11 cellular contexts compared by ENCODE assay signal in genomic region chr3:188284455-188285212, GRCh38.
DNase-seq lines count a peak whose midpoint lies in the region; ATAC-seq, FAIRE-seq and TF ChIP-seq lines count a peak whose summit lies in the region.
"Had no signal": no experiment of that assay in that cellular context is flagged by ENCODE, and none has a peak within 500 bp of the region (broad histone marks: within the 10 kb centered on the region; RNA-seq: fewer than 3 reads in every experiment).

No MANE protein-coding gene starts in this region.

- no peaks in the 10 kb centered on the region for H3K9me3 Mint-ChIP-seq in activated CD8-positive, alpha-beta memory T cell treated with anti-CD3 and anti-CD28 coated beads, Interleukin-2, amount 10 ng/mL, durations not matched to agents 7 days and 5 days (ENCODE audit: low read depth)

- H3K4me3 Mint-ChIP-seq in activated CD8-positive, alpha-beta memory T cell treated with anti-CD3 and anti-CD28 coated beads, Interleukin-2, amount 10 ng/mL, durations not matched to agents 7 days and 5 days, result no peak overlapping the region

- FAIRE-seq in GM12892 (lab: Jason Lieb, UNC), result no peak
- FAIRE-seq: frontal cortex had no signal

- CTCF ChIA-PET in activated CD8-positive, alpha-beta memory T cell treated with anti-CD3 and anti-CD28 coated beads, Interleukin-2, amount 10 ng/mL, durations not matched to agents 7 days and 5 days (lab: Charles Lee), result interaction anchor here (1.2 kb wide), 1 partner anchor 545 kb away, joined by 3 read pairs; no protein-coding TSS in a partner anchor

- peaks cover 2% of the 10 kb centered on the region for H3K36me3 Mint-ChIP-seq in activated CD8-positive, alpha-beta memory T cell treated with anti-CD3 and anti-CD28 coated beads, Interleukin-2, amount 10 ng/mL, durations not matched to agents 7 days and 5 days

- H3K27ac Mint-ChIP-seq in activated CD8-positive, alpha-beta memory T cell treated with anti-CD3 and anti-CD28 coated beads, Interleukin-2, amount 10 ng/mL, durations not matched to agents 7 days and 5 days, result no peak overlapping the region

- in situ Hi-C loops in GM13976 (cut with MboI; ENCODE audit: low sequenced_read_pairs, unreplicated experiment), result no loop called here

- peak; percentile 61 for DNase-seq in M059J (ENCODE audit: low read depth)
- DNase-seq in activated CD8-positive, alpha-beta memory T cell treated with anti-CD3 and anti-CD28 coated beads, Interleukin-2, amount 10 ng/mL, durations not matched to agents 7 days and 5 days, result peak; percentile 46
- DNase-seq in kidney tubule cell (ENCODE audit: low spot score), result peak; percentile 65
- peak; percentile 48 to 62 for DNase-seq in stimulated activated CD8-positive, alpha-beta memory T cell treated with anti-CD3 and anti-CD28 coated beads, Interleukin-15, amount 100 ng/mL, for 48 hours (ENCODE audit: low read depth in 2 of 2)
- no peak for DNase-seq in substantia nigra (lab: John Stamatoyannopoulos, UW)
- no peak for DNase-seq in GM13976 (ENCODE audit: low spot score)
- DNase-seq in GM12892 (ENCODE audit: insufficient read length), result no peak
- DNase-seq: NCI-H1092 treated with DMSO at 0.1 percent for 48 hours, SHP77 treated with DMSO at 0.1 percent for 48 hours had no signal

- peaks cover 32% of the 10 kb centered on the region for H3K4me1 Mint-ChIP-seq in activated CD8-positive, alpha-beta memory T cell treated with anti-CD3 and anti-CD28 coated beads, Interleukin-2, amount 10 ng/mL, durations not matched to agents 7 days and 5 days

- peak; percentile 69 for ATAC-seq in activated CD8-positive, alpha-beta memory T cell treated with anti-CD3 and anti-CD28 coated beads, Interleukin-2, amount 10 ng/mL, durations not matched to agents 7 days and 5 days
- ATAC-seq in HG03025 (IDR thresholded peaks at IDR 0.05; ENCODE audit: low FRiP score, unreplicated experiment), result no peak

- H3K27me3 Mint-ChIP-seq in activated CD8-positive, alpha-beta memory T cell treated with anti-CD3 and anti-CD28 coated beads, Interleukin-2, amount 10 ng/mL, durations not matched to agents 7 days and 5 days, result peaks cover 2% of the 10 kb centered on the region

- TF ChIP-seq CTCF in GM13976 (IDR thresholded peaks at IDR 0.05; ENCODE audit: borderline replicate concordance, control extremely low read depth, extremely low read depth, insufficient read depth, missing control alignments), result no peak

- no peak overlapping the region for H3K27ac ChIP-seq in substantia nigra (ENCODE audit: low read depth, low read length, poor library complexity, severe bottlenecking)

- no peak for TF ChIP-seq POLR2A in GM12892 (IDR thresholded peaks at IDR 0.05; ENCODE audit: low read depth, low read length)

Comparison
In these comparisons a context has a peak if more than half of its experiments do, and no peak if none do; other contexts are left out.
1. DNase-seq: peak in M059J (single experiment), activated CD8-positive, alpha-beta memory T cell treated with anti-CD3 and anti-CD28 coated beads, Interleukin-2, amount 10 ng/mL, durations not matched to agents 7 days and 5 days (single experiment), kidney tubule cell (single experiment) and stimulated activated CD8-positive, alpha-beta memory T cell treated with anti-CD3 and anti-CD28 coated beads, Interleukin-15, amount 100 ng/mL, for 48 hours (2 of 2); none in substantia nigra (0 of 49), GM13976 (single experiment) and GM12892 (single experiment).